Comparison of ENCODE assay signal across 8 cellular contexts in genomic region chr3:112013058-112013783, GRCh38. TPM values are rescaled to one million over a fixed set of nuclear protein-coding genes. Genes with fewer than 3 reads are reported as not detected.
DNase-seq lines count a peak whose midpoint lies in the region; ATAC-seq and TF ChIP-seq lines count a peak whose summit lies in the region.

No MANE protein-coding gene starts in this region.

- H3K4me3 Mint-ChIP-seq in activated CD8-positive, alpha-beta memory T cell treated with anti-CD3 and anti-CD28 coated beads, Interleukin-2, amount 10 ng/mL, durations not matched to agents 7 days and 5 days = no peak overlapping the region
- H3K4me3 Mint-ChIP-seq in endodermal cell = no peak overlapping the region

- peak overlapping the region; percentile 67 for H3K27ac ChIP-seq in endodermal cell (ENCODE audit: low read depth, low read length)

- no peaks in the 10 kb centered on the region for H3K27me3 Mint-ChIP-seq in activated CD8-positive, alpha-beta memory T cell treated with anti-CD3 and anti-CD28 coated beads, Interleukin-2, amount 10 ng/mL, durations not matched to agents 7 days and 5 days
- H3K27me3 Mint-ChIP-seq in endodermal cell (ENCODE audit: insufficient read depth) = no peaks in the 10 kb centered on the region

- no peaks in the 10 kb centered on the region for H3K9me3 Mint-ChIP-seq in activated CD8-positive, alpha-beta memory T cell treated with anti-CD3 and anti-CD28 coated beads, Interleukin-2, amount 10 ng/mL, durations not matched to agents 7 days and 5 days (ENCODE audit: low read depth)
- H3K9me3 Mint-ChIP-seq in endodermal cell = no peaks in the 10 kb centered on the region

- no peak overlapping the region for H3K27ac Mint-ChIP-seq in activated CD8-positive, alpha-beta memory T cell treated with anti-CD3 and anti-CD28 coated beads, Interleukin-2, amount 10 ng/mL, durations not matched to agents 7 days and 5 days
- no peak overlapping the region for H3K27ac Mint-ChIP-seq in endodermal cell

- peak; percentile 64 for TF ChIP-seq CTCF in GM12865 (IDR thresholded peaks at IDR 0.05; ENCODE audit: insufficient read depth, low read depth, low read length, missing control alignments)
- peak; percentile 85 for TF ChIP-seq CTCF in endodermal cell (conservative IDR thresholded peaks at IDR 0.05)

- no peaks in the 10 kb centered on the region for H3K4me1 ChIP-seq in endodermal cell (ENCODE audit: control insufficient read depth, insufficient read depth, low read length)

- no peaks in the 10 kb centered on the region for H3K9me3 ChIP-seq in endodermal cell (ENCODE audit: control insufficient read depth, low read length)

- H3K36me3 ChIP-seq in endodermal cell (ENCODE audit: control insufficient read depth, insufficient read depth, low read length) = no peaks in the 10 kb centered on the region

- no peak overlapping the region for H3K4me3 ChIP-seq in GM12865 (ENCODE audit: low read depth, low read length)
- no peak overlapping the region for H3K4me3 ChIP-seq in endodermal cell (ENCODE audit: low read length)

- H3K36me3 Mint-ChIP-seq in activated CD8-positive, alpha-beta memory T cell treated with anti-CD3 and anti-CD28 coated beads, Interleukin-2, amount 10 ng/mL, durations not matched to agents 7 days and 5 days = no peaks in the 10 kb centered on the region
- no peaks in the 10 kb centered on the region for H3K36me3 Mint-ChIP-seq in endodermal cell (ENCODE audit: low read depth)

- no peaks in the 10 kb centered on the region for H3K27me3 ChIP-seq in endodermal cell (ENCODE audit: control insufficient read depth, insufficient read depth, low read length, poor library complexity, severe bottlenecking)

- WGBS in endodermal cell (ENCODE audit: insufficient coverage in 1 of 2, insufficient read length in 1 of 2), 2 experiments = 48 to 51% methylated on average over 14 to 18 of the region's 19 CpGs

- peak; percentile 73 for DNase-seq in GM12865 (ENCODE audit: low read depth)
- peak; percentile 62 for DNase-seq in HCEC 1CT
- peak; percentile 42 for DNase-seq in NCI-H2107 (lab: John Stamatoyannopoulos, UW)
- DNase-seq in activated CD8-positive, alpha-beta memory T cell treated with anti-CD3 and anti-CD28 coated beads, Interleukin-2, amount 10 ng/mL, durations not matched to agents 7 days and 5 days = peak; percentile 70
- DNase-seq in endodermal cell = peak; percentile 86
- DNase-seq in midbrain (lab: John Stamatoyannopoulos, UW) = peak; percentile 72
- peak; percentile 33 to 34 for DNase-seq in stimulated activated CD8-positive, alpha-beta memory T cell treated with anti-CD3 and anti-CD28 coated beads, Interleukin-7, amount 100 ng/mL, for 48 hours (ENCODE audit: extremely low read depth in 1 of 2, low read depth in 1 of 2)
- DNase-seq in NCI-H774 (lab: John Stamatoyannopoulos, UW) = no peak

- H3K9ac ChIP-seq in endodermal cell (ENCODE audit: extremely low read depth, low read length, poor library complexity, severe bottlenecking) = no peak overlapping the region

- ATAC-seq in activated CD8-positive, alpha-beta memory T cell treated with anti-CD3 and anti-CD28 coated beads, Interleukin-2, amount 10 ng/mL, durations not matched to agents 7 days and 5 days = peak; percentile 81

- H3K4me1 Mint-ChIP-seq in activated CD8-positive, alpha-beta memory T cell treated with anti-CD3 and anti-CD28 coated beads, Interleukin-2, amount 10 ng/mL, durations not matched to agents 7 days and 5 days = peaks cover 13% of the 10 kb centered on the region
- peaks cover 2% of the 10 kb centered on the region for H3K4me1 Mint-ChIP-seq in endodermal cell

- CTCF ChIA-PET in activated CD8-positive, alpha-beta memory T cell treated with anti-CD3 and anti-CD28 coated beads, Interleukin-2, amount 10 ng/mL, durations not matched to agents 7 days and 5 days (lab: Charles Lee) = interaction anchor here (0.6 to 5.8 kb wide), 40 partner anchors 10 to 539 kb away, joined by 3 to 73 read pairs (median 4); partner anchors contain the start of genes ABHD10, GCSAM and PHLDB2

RNA-seq across cellular contexts. Expression of gene TAGLN3, which starts 14.5 kb away (rescaled TPM):
- total RNA-seq in activated CD8-positive, alpha-beta memory T cell treated with anti-CD3 and anti-CD28 coated beads, Interleukin-2, amount 10 ng/mL, durations not matched to agents 7 days and 5 days = not detected
- total RNA-seq in endodermal cell = 1 to 10 TPM; 1.4 to 3.7 TPM
- polyA plus RNA-seq in endodermal cell (2013, experiment 1 of 2) = 294 TPM
- 279 TPM for polyA plus RNA-seq in endodermal cell (2013, experiment 2 of 2)

RNA-seq across cellular contexts. Expression of gene TMPRSS7, which starts 21.3 kb away (rescaled TPM):
- total RNA-seq in activated CD8-positive, alpha-beta memory T cell treated with anti-CD3 and anti-CD28 coated beads, Interleukin-2, amount 10 ng/mL, durations not matched to agents 7 days and 5 days = not detected
- total RNA-seq in endodermal cell = not detected
- 0.28 TPM for polyA plus RNA-seq in endodermal cell (2013, experiment 1 of 2)
- polyA plus RNA-seq in endodermal cell (2013, experiment 2 of 2) = 0.17 TPM

RNA-seq across cellular contexts. Expression of gene ABHD10, which starts 34.4 kb away (rescaled TPM):
- total RNA-seq in activated CD8-positive, alpha-beta memory T cell treated with anti-CD3 and anti-CD28 coated beads, Interleukin-2, amount 10 ng/mL, durations not matched to agents 7 days and 5 days = 10 to 100 TPM; 45.2 to 50.7 TPM
- 10 to 100 TPM; 27.9 to 38.1 TPM for total RNA-seq in endodermal cell
- polyA plus RNA-seq in endodermal cell (2013, experiment 1 of 2) = 66.3 TPM
- 56.1 TPM for polyA plus RNA-seq in endodermal cell (2013, experiment 2 of 2)
